ENCODE assay signal across 8 cellular contexts in genomic region chr17:39688945-39689344, GRCh38. TPM values are rescaled to one million over a fixed set of nuclear protein-coding genes. Genes with fewer than 3 reads are reported as not detected.
DNase-seq lines count a peak whose midpoint lies in the region; ATAC-seq and TF ChIP-seq lines count a peak whose summit lies in the region.

No MANE protein-coding gene starts in this region.

- H3K36me3 Mint-ChIP-seq in activated naive CD4-positive, alpha-beta T cell treated with anti-CD3 and anti-CD28 coated beads, Interleukin-2, amount 50 U/mL, for 72 hours, result peaks cover 14 to 15% of the 10 kb centered on the region in 2 donors

- H3K27ac Mint-ChIP-seq in activated naive CD4-positive, alpha-beta T cell treated with anti-CD3 and anti-CD28 coated beads, Interleukin-2, amount 50 U/mL, for 72 hours, result peak overlapping the region; percentile 92 to 98

- no peak for TF ChIP-seq POLR2A in vagina (IDR thresholded peaks at IDR 0.05)

- ATAC-seq in heart right ventricle (no peak), Right ventricle myocardium superior (ENCODE audit: poor library complexity) (no peak), HG02571 (IDR thresholded peaks at IDR 0.05; ENCODE audit: unreplicated experiment) (no peak)
- no peak for ATAC-seq in activated naive CD4-positive, alpha-beta T cell treated with anti-CD3 and anti-CD28 coated beads, Interleukin-2, amount 50 U/mL, for 72 hours

- DNase-seq in heart right ventricle, result no peak
- no peak for DNase-seq in Right ventricle myocardium superior
- no peak for DNase-seq in activated naive CD4-positive, alpha-beta T cell treated with anti-CD3 and anti-CD28 coated beads, Interleukin-2, amount 50 U/mL, for 72 hours (ENCODE audit: low spot score in 2 of 2)
- peak; percentile 60 for DNase-seq in iPS-NIHi11 (ENCODE audit: low spot score)
- DNase-seq in vagina (ENCODE audit: extremely low spot score in 2 of 2), result no peak
- DNase-seq in NK-92 treated with Interleukin-12 subunit alpha and Interleukin-12 subunit beta, amount 100 ng/mL, for 24 hours (lab: John Stamatoyannopoulos, UW), result no peak
- no peak for DNase-seq in AG20443 (ENCODE audit: low spot score)

- peak overlapping the region in 1 of 10 donors; percentile 88 for H3K27ac ChIP-seq in heart right ventricle
- no peak overlapping the region for H3K27ac ChIP-seq in vagina

- WGBS in heart right ventricle, 2 donors, result 38 to 41% methylated on average over 3 of the region's 3 CpGs

- intact Hi-C loops in heart right ventricle (cut with DNase I), result loop anchor here in 3 of 10 donors (5.0 kb wide), 1 partner anchor 43 kb away; the partner anchor contains the start of gene MIEN1 (in 3 of the 3)
- intact Hi-C loops in Right ventricle myocardium superior (cut with DNase I), result no loop called here
- intact Hi-C loops in vagina (cut with DNase I), result no loop called here

- no peaks in the 10 kb centered on the region for H3K27me3 ChIP-seq in heart right ventricle
- H3K27me3 ChIP-seq in vagina, result no peaks in the 10 kb centered on the region

- H3K4me1 ChIP-seq in heart right ventricle (peaks cover 2 to 19% (median 14%) of the 10 kb centered on the region in 9 donors), vagina (peaks cover 14% of the 10 kb centered on the region)

- H3K36me3 ChIP-seq in heart right ventricle (peaks cover 0 to 20% (median 0%) of the 10 kb centered on the region in 9 donors), vagina (no peaks in the 10 kb centered on the region)

- peaks cover 0 to 9% of the 10 kb centered on the region in 2 donors for H3K9me3 Mint-ChIP-seq in activated naive CD4-positive, alpha-beta T cell treated with anti-CD3 and anti-CD28 coated beads, Interleukin-2, amount 50 U/mL, for 72 hours

- no peaks in the 10 kb centered on the region for H3K9me3 ChIP-seq in heart right ventricle
- H3K9me3 ChIP-seq in vagina, result no peaks in the 10 kb centered on the region

- peak overlapping the region in 7 of 10 donors; percentile 62 to 80 (median 69) for H3K4me3 ChIP-seq in heart right ventricle
- H3K4me3 ChIP-seq in vagina, result peak overlapping the region; percentile 53 to 81

- TF ChIP-seq CTCF in heart right ventricle (IDR thresholded peaks at IDR 0.05), result no peak
- no peak for TF ChIP-seq CTCF in vagina (IDR thresholded peaks at IDR 0.05)

RNA-seq across cellular contexts. Expression of gene PGAP3, which starts 1.1 kb away (rescaled TPM):
- 10 to 100 TPM in 9 of 10 donors, 1 to 10 TPM in 1; 9.2 to 18.2 (median 13.8) TPM for total RNA-seq in heart right ventricle
- 10 to 100 TPM; 12.5 to 16.8 TPM for polyA plus RNA-seq in heart right ventricle
- 10.0 TPM for total RNA-seq in Right ventricle myocardium superior
- 10 to 100 TPM in 1 of 2 donors, 1 to 10 TPM in 1; 7.9 to 16.0 TPM for total RNA-seq in activated naive CD4-positive, alpha-beta T cell treated with anti-CD3 and anti-CD28 coated beads, Interleukin-2, amount 50 U/mL, for 72 hours
- total RNA-seq in vagina, result 17.7 TPM

RNA-seq across cellular contexts. Expression of gene ERBB2, which starts 10.9 kb away (rescaled TPM):
- total RNA-seq in heart right ventricle, result 10 to 100 TPM; 53.9 to 89.1 (median 68.1) TPM
- 10 to 100 TPM; 40.3 to 41.2 TPM for polyA plus RNA-seq in heart right ventricle
- total RNA-seq in Right ventricle myocardium superior, result 64.2 TPM
- total RNA-seq in activated naive CD4-positive, alpha-beta T cell treated with anti-CD3 and anti-CD28 coated beads, Interleukin-2, amount 50 U/mL, for 72 hours, result 1 to 10 TPM; 3.2 to 7.8 TPM
- 52.1 TPM for total RNA-seq in vagina

RNA-seq across cellular contexts. Expression of gene PNMT, which starts 20.7 kb away (rescaled TPM):
- total RNA-seq in heart right ventricle, result 10 to 100 TPM in 1 of 10 donors, 1 to 10 TPM in 9; 2.7 to 12.8 (median 3.9) TPM
- 10 to 100 TPM; 16.8 to 30.0 TPM for polyA plus RNA-seq in heart right ventricle
- 7.1 TPM for total RNA-seq in Right ventricle myocardium superior
- total RNA-seq in activated naive CD4-positive, alpha-beta T cell treated with anti-CD3 and anti-CD28 coated beads, Interleukin-2, amount 50 U/mL, for 72 hours, result under 1 TPM in 1 of 2 donors, not detected in 1; 0.64 TPM
- total RNA-seq in vagina, result 5.6 TPM

RNA-seq across cellular contexts. Expression of gene TCAP, which starts 23.8 kb away (rescaled TPM):
- 1,000 to 10,000 TPM; 3,683 to 6,290 (median 4,342) TPM for total RNA-seq in heart right ventricle
- 1,000 to 10,000 TPM; 2,452 to 2,624 TPM for polyA plus RNA-seq in heart right ventricle
- 5,900 TPM for total RNA-seq in Right ventricle myocardium superior
- 1 to 10 TPM; 2.3 to 3.0 TPM for total RNA-seq in activated naive CD4-positive, alpha-beta T cell treated with anti-CD3 and anti-CD28 coated beads, Interleukin-2, amount 50 U/mL, for 72 hours
- total RNA-seq in vagina, result 0.49 TPM

RNA-seq across cellular contexts. Expression of gene MIEN1, which starts 41.4 kb away (rescaled TPM):
- total RNA-seq in heart right ventricle (10 to 100 TPM; 27.7 to 68.4 (median 39.1) TPM), Right ventricle myocardium superior (50.4 TPM), vagina (74.2 TPM)
- polyA plus RNA-seq in heart right ventricle, result 100 to 1,000 TPM; 104 to 190 TPM
- 10 to 100 TPM; 32.2 to 41.1 TPM for total RNA-seq in activated naive CD4-positive, alpha-beta T cell treated with anti-CD3 and anti-CD28 coated beads, Interleukin-2, amount 50 U/mL, for 72 hours
